Comparison of ENCODE assay signal across 8 cellular contexts in the genomic region with DNA sequence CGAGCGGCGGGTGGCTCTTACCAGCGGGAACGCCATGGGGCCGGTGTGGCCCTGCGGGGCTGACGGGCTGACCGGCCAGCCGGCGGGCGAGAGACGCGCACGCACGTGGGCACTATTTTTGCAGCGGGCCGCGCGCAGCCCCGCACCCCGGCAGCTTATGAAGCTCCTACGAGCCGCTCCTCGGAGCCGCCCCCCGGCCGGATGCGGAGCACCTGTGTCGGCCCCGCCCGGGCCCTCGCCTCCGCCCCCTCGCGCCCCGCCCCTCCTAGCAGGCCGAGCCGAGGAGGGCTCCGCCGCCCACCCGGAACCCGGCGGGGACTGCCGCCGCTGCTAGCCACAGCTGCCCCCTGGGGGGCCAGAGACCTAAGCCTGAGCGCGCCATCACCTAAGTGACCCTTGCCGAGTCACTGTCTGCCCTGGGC. TPM values are rescaled to one million over a fixed set of nuclear protein-coding genes. Genes with fewer than 3 reads are reported as not detected.
DNase-seq lines count a peak whose midpoint lies in the region; TF ChIP-seq lines count a peak whose summit lies in the region.

No MANE protein-coding gene starts in this region.

- H3K9me3 Mint-ChIP-seq in activated CD4-positive, alpha-beta T cell treated with anti-CD3 and anti-CD28 coated beads, Interleukin-2, amount 10 ng/mL, durations not matched to agents 7 days and 5 days, result no peaks in the 10 kb centered on the region

- peak; percentile 66 for DNase-seq in HEK293T (ENCODE audit: extremely low spot score)
- DNase-seq in activated CD4-positive, alpha-beta T cell treated with anti-CD3 and anti-CD28 coated beads, Interleukin-2, amount 10 ng/mL, durations not matched to agents 7 days and 5 days, result peak; percentile 13
- DNase-seq in thyroid gland, result peak; percentile 29 to 49
- no peak for DNase-seq in HuH-7 (ENCODE audit: low spot score)
- no peak for DNase-seq in GM03348 (ENCODE audit: low spot score)
- DNase-seq in DMS79 (lab: John Stamatoyannopoulos, UW), result no peak

- H3K4me3 Mint-ChIP-seq in activated CD4-positive, alpha-beta T cell treated with anti-CD3 and anti-CD28 coated beads, Interleukin-2, amount 10 ng/mL, durations not matched to agents 7 days and 5 days, result no peak overlapping the region

- H3K27me3 ChIP-seq in endocrine pancreas (ENCODE audit: control insufficient read depth, insufficient read depth, low read length) (no peaks in the 10 kb centered on the region), neuron (ENCODE audit: insufficient read depth, low read length) (peaks cover 64% of the 10 kb centered on the region), thyroid gland (no peaks in the 10 kb centered on the region)

- H3K4me1 ChIP-seq in endocrine pancreas (ENCODE audit: control insufficient read depth, insufficient read depth, low read length) (no peaks in the 10 kb centered on the region), neuron (ENCODE audit: insufficient read depth, low read length) (peaks cover 8% of the 10 kb centered on the region), thyroid gland (peaks cover 12 to 25% of the 10 kb centered on the region in 2 donors)

- POLR2A ChIA-PET in HEK293T (lab: Yijun Ruan, JAX), result interaction anchor here (1.5 to 1.6 kb wide), 2 partner anchors 102 to 107 kb away, joined by 7 to 8 read pairs; partner anchors contain the start of gene RPS17
- POLR2A ChIA-PET in activated CD4-positive, alpha-beta T cell treated with anti-CD3 and anti-CD28 coated beads, Interleukin-2, amount 10 ng/mL, durations not matched to agents 7 days and 5 days (lab: Charles Lee), result no interaction called here

- H3K27ac Mint-ChIP-seq in activated CD4-positive, alpha-beta T cell treated with anti-CD3 and anti-CD28 coated beads, Interleukin-2, amount 10 ng/mL, durations not matched to agents 7 days and 5 days, result no peak overlapping the region

- peaks cover 3% of the 10 kb centered on the region for H3K4me1 Mint-ChIP-seq in activated CD4-positive, alpha-beta T cell treated with anti-CD3 and anti-CD28 coated beads, Interleukin-2, amount 10 ng/mL, durations not matched to agents 7 days and 5 days

- H3K9me3 ChIP-seq in endocrine pancreas (ENCODE audit: control insufficient read depth, low read length) (no peaks in the 10 kb centered on the region), neuron (ENCODE audit: low read length) (peaks cover 3% of the 10 kb centered on the region), thyroid gland (no peaks in the 10 kb centered on the region)

- peak overlapping the region; percentile 99 for H2AFZ ChIP-seq in neuron (ENCODE audit: low read depth, low read length)

- intact Hi-C loops in thyroid gland (cut with DNase I), result no loop called here

- H3K27ac ChIP-seq in thyroid gland, result no peak overlapping the region

- CTCF ChIA-PET in HEK293T (lab: Yijun Ruan, JAX), result no interaction called here
- CTCF ChIA-PET in activated CD4-positive, alpha-beta T cell treated with anti-CD3 and anti-CD28 coated beads, Interleukin-2, amount 10 ng/mL, durations not matched to agents 7 days and 5 days (lab: Charles Lee), result interaction anchor here (1.1 kb wide), 1 partner anchor 362 kb away, joined by 3 read pairs; no protein-coding TSS in a partner anchor

- WGBS in thyroid gland, 2 donors, result 1% methylated on average over 26 of the region's 49 CpGs; no CpG with 5 or more reads in 1 of the 2 donors

- peaks cover 2% of the 10 kb centered on the region for H3K36me3 Mint-ChIP-seq in activated CD4-positive, alpha-beta T cell treated with anti-CD3 and anti-CD28 coated beads, Interleukin-2, amount 10 ng/mL, durations not matched to agents 7 days and 5 days (ENCODE audit: low read depth)

- peak overlapping the region; percentile 67 for H3K9ac ChIP-seq in endocrine pancreas (ENCODE audit: control insufficient read depth, insufficient read depth, low read length)

- TF ChIP-seq POLR2A in thyroid gland (IDR thresholded peaks at IDR 0.05), result no peak

- no peaks in the 10 kb centered on the region for H3K36me3 ChIP-seq in endocrine pancreas (ENCODE audit: control insufficient read depth, insufficient read depth, low read length)
- no peaks in the 10 kb centered on the region for H3K36me3 ChIP-seq in neuron (ENCODE audit: insufficient read depth, low read length)
- H3K36me3 ChIP-seq in thyroid gland, result no peaks in the 10 kb centered on the region

- no peak for TF ChIP-seq CTCF in thyroid gland (IDR thresholded peaks at IDR 0.05)

- H3K27me3 Mint-ChIP-seq in activated CD4-positive, alpha-beta T cell treated with anti-CD3 and anti-CD28 coated beads, Interleukin-2, amount 10 ng/mL, durations not matched to agents 7 days and 5 days, result peaks cover 57% of the 10 kb centered on the region

- no peak overlapping the region for H3K4me3 ChIP-seq in endocrine pancreas (ENCODE audit: control insufficient read depth, insufficient read depth, low read length)
- peak overlapping the region; percentile 44 for H3K4me3 ChIP-seq in neuron (ENCODE audit: low read length)
- H3K4me3 ChIP-seq in thyroid gland (replicated peaks in 1 of 3), result peak overlapping the region in 2 of 3 donors; percentile 32 to 49

TF ChIP-seq in HEK293T, 16 proteins besides CTCF, POLR2A, EP300 and RAD21:
- TF ChIP-seq FOXK2 (IDR thresholded peaks at IDR 0.05) (no peak), LEF1 (IDR thresholded peaks at IDR 0.05; ENCODE audit: borderline replicate concordance) (no peak), ZNF384 (IDR thresholded peaks at IDR 0.05) (no peak), FOXA1 (IDR thresholded peaks at IDR 0.05) (no peak), BHLHE40 (IDR thresholded peaks at IDR 0.05; ENCODE audit: borderline replicate concordance) (no peak), SP1 (IDR thresholded peaks at IDR 0.05) (no peak), L3MBTL2 (conservative IDR thresholded peaks at IDR 0.05) (no peak), ARNT (IDR thresholded peaks at IDR 0.05) (no peak), NFRKB (IDR thresholded peaks at IDR 0.05) (no peak), HDGF (IDR thresholded peaks at IDR 0.05; ENCODE audit: borderline replicate concordance) (no peak), FOXM1 (IDR thresholded peaks at IDR 0.05; ENCODE audit: borderline replicate concordance) (no peak), CTBP1 (IDR thresholded peaks at IDR 0.05; ENCODE audit: borderline replicate concordance) (no peak), ELF4 (IDR thresholded peaks at IDR 0.05) (no peak), TARDBP (IDR thresholded peaks at IDR 0.05) (no peak), SUZ12 (IDR thresholded peaks at IDR 0.05) (no peak)
- TF ChIP-seq, protein P1, sequence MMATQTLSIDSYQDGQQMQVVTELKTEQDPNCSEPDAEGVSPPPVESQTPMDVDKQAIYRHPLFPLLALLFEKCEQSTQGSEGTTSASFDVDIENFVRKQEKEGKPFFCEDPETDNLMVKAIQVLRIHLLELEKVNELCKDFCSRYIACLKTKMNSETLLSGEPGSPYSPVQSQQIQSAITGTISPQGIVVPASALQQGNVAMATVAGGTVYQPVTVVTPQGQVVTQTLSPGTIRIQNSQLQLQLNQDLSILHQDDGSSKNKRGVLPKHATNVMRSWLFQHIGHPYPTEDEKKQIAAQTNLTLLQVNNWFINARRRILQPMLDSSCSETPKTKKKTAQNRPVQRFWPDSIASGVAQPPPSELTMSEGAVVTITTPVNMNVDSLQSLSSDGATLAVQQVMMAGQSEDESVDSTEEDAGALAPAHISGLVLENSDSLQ (IDR thresholded peaks at IDR 0.05), result no peak
TF ChIP-seq in HEK293T: peak in this region for 0.

RNA-seq across cellular contexts. Expression of gene CPEB1, which starts 0.7 kb away (rescaled TPM):
- total RNA-seq in activated CD4-positive, alpha-beta T cell treated with anti-CD3 and anti-CD28 coated beads, Interleukin-2, amount 10 ng/mL, durations not matched to agents 7 days and 5 days, result not detected
- 1 to 10 TPM; 1.7 to 6.4 (median 4.0) TPM for total RNA-seq in thyroid gland

Comparison
In these comparisons a context has a peak if more than half of its experiments do, and no peak if none do; other contexts are left out.
1. DNase-seq: peak in HEK293T (single experiment), activated CD4-positive, alpha-beta T cell treated with anti-CD3 and anti-CD28 coated beads, Interleukin-2, amount 10 ng/mL, durations not matched to agents 7 days and 5 days (single experiment) and thyroid gland (2 of 2); none in HuH-7 (single experiment), GM03348 (single experiment) and DMS79 (single experiment).